ENCODE assay signal across 24 cellular contexts in genomic region chr4:78484574-78484973, GRCh38.
A peak's percentile ranks its signal among the peaks of the same experiment; 100 is the strongest.
DNase-seq lines count a peak whose midpoint lies in the region; FAIRE-seq and TF ChIP-seq lines count a peak whose summit lies in the region.
"Had no signal": no experiment of that assay in that cellular context is flagged by ENCODE, and none has a peak within 500 bp of the region (broad histone marks: within the 10 kb centered on the region; RNA-seq: fewer than 3 reads in every experiment).

No MANE protein-coding gene starts in this region.

- in situ Hi-C loops in SK-MEL-5 (cut with HindIII; ENCODE audit: low pct_unique_long_range_greater_than_20kb, low sequenced_read_pairs): no loop called here

- no peak for FAIRE-seq in GM12891 (lab: Jason Lieb, UNC)
- FAIRE-seq: D721Med, G401.6 had no signal

- no peak overlapping the region for H3K4me3 ChIP-seq in fibroblast of the aortic adventitia (ENCODE audit: low read depth, low read length)
- H3K4me3 ChIP-seq in BE2C (ENCODE audit: low read depth, low read length): no peak overlapping the region
- H3K4me3 ChIP-seq: GM23248, SK-N-MC had no signal

- H3K4me1 ChIP-seq in BE2C: no peaks in the 10 kb centered on the region

- no peaks in the 10 kb centered on the region for H3K27me3 ChIP-seq in BE2C

- H3K9me3 ChIP-seq in BE2C: no peaks in the 10 kb centered on the region

- DNase-seq in CMK (ENCODE audit: low read depth) (peak; percentile 84), SK-MEL-5 (ENCODE audit: low read depth, low spot score) (peak; percentile 13), amniotic epithelial cell (ENCODE audit: low read depth) (peak; percentile 65), fibroblast of the aortic adventitia (ENCODE audit: low read depth) (peak; percentile 16), BE2C (no peak), EL (no peak), GM12891 (ENCODE audit: insufficient read length, low spot score) (no peak)
- no peak for DNase-seq in activated T-cell treated with anti-CD3 and anti-CD28 coated beads, Interleukin-2, amount 50 U/mL, for 48 hours
- DNase-seq: 8988T; ACHN; GM23248; H7; KBM-7; MM.1S; NCI-H2029 treated with DMSO at 0.1 percent for 48 hours; NCI-H446 treated with DMSO at 0.1 percent for 48 hours; NCI-H526; NCI-H82; NK-92 treated with Interleukin-12 subunit alpha and Interleukin-12 subunit beta, amount 100 ng/mL, for 24 hours; SHP77 treated with DMSO at 0.1 percent for 48 hours; SW 1271 had no signal

- TF ChIP-seq CTCF in fibroblast of the aortic adventitia (IDR thresholded peaks at IDR 0.05; ENCODE audit: insufficient read depth, low read length) (no peak), BE2C (IDR thresholded peaks at IDR 0.05; ENCODE audit: low read depth, low read length) (no peak)

- peaks cover 25% of the 10 kb centered on the region for H3K36me3 ChIP-seq in BE2C

- TF ChIP-seq POLR2A in GM12891 (IDR thresholded peaks at IDR 0.05; ENCODE audit: low read depth, low read length): no peak

TF ChIP-seq in GM12891, 5 proteins besides CTCF, POLR2A, EP300 and RAD21:
- TF ChIP-seq SPI1 (IDR thresholded peaks at IDR 0.05; ENCODE audit: low read depth, low read length) (no peak), POU2F2 (IDR thresholded peaks at IDR 0.05; ENCODE audit: low read depth, low read length) (no peak), PAX5 (IDR thresholded peaks at IDR 0.05; ENCODE audit: insufficient read depth, low read length, severe bottlenecking) (no peak), POLR2AphosphoS5 (IDR thresholded peaks at IDR 0.05; ENCODE audit: low read depth, low read length) (no peak), TAF1 (IDR thresholded peaks at IDR 0.05; ENCODE audit: low read depth, low read length) (no peak)

Comparison
In these comparisons a context has a peak if more than half of its experiments do, and no peak if none do; other contexts are left out.
1. DNase-seq: peak in CMK (single experiment), SK-MEL-5 (single experiment), amniotic epithelial cell (single experiment) and fibroblast of the aortic adventitia (single experiment); none in activated T-cell treated with anti-CD3 and anti-CD28 coated beads, Interleukin-2, amount 50 U/mL, for 48 hours (0 of 2), BE2C (single experiment), EL (single experiment) and GM12891 (single experiment).